Comparison of ENCODE assay signal across 39 cellular contexts in genomic region chr1:194445244-194445643, GRCh38.
"Had no signal": no experiment of that assay in that cellular context is flagged by ENCODE, and none has a peak within 500 bp of the region (broad histone marks: within the 10 kb centered on the region; RNA-seq: fewer than 3 reads in every experiment).

No MANE protein-coding gene starts in this region.

- H3K27ac ChIP-seq: adrenal gland, ascending aorta, body of pancreas, brain microvascular endothelial cell, breast epithelium, cardiac muscle cell had no signal

- H3K9me3 ChIP-seq: adrenal gland, ascending aorta, body of pancreas, breast epithelium had no signal

- H3K36me3 Mint-ChIP-seq: activated naive CD4-positive, alpha-beta T cell treated with anti-CD3 and anti-CD28 coated beads, Interleukin-2, amount 10 ng/mL, durations not matched to agents 7 days and 5 days; activated naive CD4-positive, alpha-beta T cell treated with anti-CD3 and anti-CD28 coated beads, Interleukin-2, amount 50 U/mL, for 24 hours; activated naive CD4-positive, alpha-beta T cell treated with anti-CD3 and anti-CD28 coated beads, Interleukin-2, amount 50 U/mL, for 72 hours; activated naive CD8-positive, alpha-beta T cell treated with anti-CD3 and anti-CD28 coated beads for 36 hours; activated naive CD8-positive, alpha-beta T cell treated with anti-CD3 and anti-CD28 coated beads, Interleukin-2, amount 10 ng/mL, durations not matched to agents 7 days and 5 days; brain had no signal

- H3K4me3 Mint-ChIP-seq: activated naive CD4-positive, alpha-beta T cell treated with anti-CD3 and anti-CD28 coated beads for 36 hours; activated naive CD4-positive, alpha-beta T cell treated with anti-CD3 and anti-CD28 coated beads, Interleukin-2, amount 10 ng/mL, durations not matched to agents 7 days and 5 days; activated naive CD4-positive, alpha-beta T cell treated with anti-CD3 and anti-CD28 coated beads, Interleukin-2, amount 50 U/mL, for 24 hours; activated naive CD8-positive, alpha-beta T cell; activated naive CD8-positive, alpha-beta T cell treated with anti-CD3 and anti-CD28 coated beads for 36 hours; activated naive CD8-positive, alpha-beta T cell treated with anti-CD3 and anti-CD28 coated beads, Interleukin-2, amount 10 ng/mL, durations not matched to agents 7 days and 5 days; activated naive CD8-positive, alpha-beta T cell treated with anti-CD3 and anti-CD28 coated beads, Interleukin-2, amount 50 U/mL, for 24 hours; activated T-cell treated with anti-CD3 and anti-CD28 coated beads, Interleukin-2, amount 50 U/mL, for 24 hours; activated T-cell treated with anti-CD3 and anti-CD28 coated beads, Interleukin-2, amount 50 U/mL, for 4 hours; activated T-cell treated with anti-CD3 and anti-CD28 coated beads, Interleukin-2, amount 50 U/mL, for 72 hours; activated T-helper 1 cell treated with anti-CD3 and anti-CD28 coated beads, Interleukin-12 subunit alpha, Interleukin-12 subunit beta, Interleukin-2, Interleukin-4 antibody, amounts not matched to agents 30 ng/mL and 10 ng/mL and 1 ng/mL, durations not matched to agents 14 hours and 24 hours and 36 hours; activated T-helper 17 cell treated with anti-CD3 and anti-CD28 coated beads, Interleukin-2, amount 50 U/mL, for 72 hours; brain; central memory CD8-positive, alpha-beta T cell had no signal

- H3K27ac Mint-ChIP-seq: activated naive CD4-positive, alpha-beta T cell treated with anti-CD3 and anti-CD28 coated beads for 36 hours; activated naive CD4-positive, alpha-beta T cell treated with anti-CD3 and anti-CD28 coated beads, Interleukin-2, amount 10 ng/mL, durations not matched to agents 7 days and 5 days; activated naive CD4-positive, alpha-beta T cell treated with anti-CD3 and anti-CD28 coated beads, Interleukin-2, amount 50 U/mL, for 72 hours; activated naive CD8-positive, alpha-beta T cell; activated naive CD8-positive, alpha-beta T cell treated with anti-CD3 and anti-CD28 coated beads for 36 hours; activated naive CD8-positive, alpha-beta T cell treated with anti-CD3 and anti-CD28 coated beads, Interleukin-2, amount 10 ng/mL, durations not matched to agents 7 days and 5 days; activated naive CD8-positive, alpha-beta T cell treated with anti-CD3 and anti-CD28 coated beads, Interleukin-2, amount 50 U/mL, for 24 hours; activated T-cell treated with anti-CD3 and anti-CD28 coated beads, Interleukin-2, amount 50 U/mL, for 24 hours; activated T-cell treated with anti-CD3 and anti-CD28 coated beads, Interleukin-2, amount 50 U/mL, for 72 hours; activated T-helper 1 cell treated with anti-CD3 and anti-CD28 coated beads, Interleukin-12 subunit alpha, Interleukin-12 subunit beta, Interleukin-2, Interleukin-4 antibody, amounts not matched to agents 30 ng/mL and 10 ng/mL and 1 ng/mL, durations not matched to agents 14 hours and 24 hours and 36 hours; activated T-helper 17 cell treated with anti-CD3 and anti-CD28 coated beads, Interleukin-2, amount 50 U/mL, for 72 hours; activated T-helper 2 cell treated with anti-CD3 and anti-CD28 coated beads, Interferon-gamma antibody, Interleukin-2, Interleukin-4, amounts not matched to agents 10 μg/mL and 5 μg/mL and 100 μg/mL, durations not matched to agents 14 hours and 24 hours and 36 hours had no signal

- ATAC-seq: activated naive CD4-positive, alpha-beta T cell treated with anti-CD3 and anti-CD28 coated beads, Interleukin-2, amount 50 U/mL, for 72 hours; activated naive CD8-positive, alpha-beta T cell treated with anti-CD3 and anti-CD28 coated beads, Interleukin-2, amount 50 U/mL, for 24 hours; activated T-cell treated with anti-CD3 and anti-CD28 coated beads, Interleukin-2, amount 50 U/mL, for 4 hours; activated T-cell treated with anti-CD3 and anti-CD28 coated beads, Interleukin-2, amount 50 U/mL, for 72 hours; activated T-helper 17 cell treated with anti-CD3 and anti-CD28 coated beads, Interleukin-2, amount 50 U/mL, for 72 hours; body of pancreas had no signal

- H3K9me3 Mint-ChIP-seq: activated naive CD4-positive, alpha-beta T cell treated with anti-CD3 and anti-CD28 coated beads for 36 hours; activated naive CD4-positive, alpha-beta T cell treated with anti-CD3 and anti-CD28 coated beads, Interleukin-2, amount 10 ng/mL, durations not matched to agents 7 days and 5 days; activated naive CD4-positive, alpha-beta T cell treated with anti-CD3 and anti-CD28 coated beads, Interleukin-2, amount 50 U/mL, for 24 hours; activated naive CD4-positive, alpha-beta T cell treated with anti-CD3 and anti-CD28 coated beads, Interleukin-2, amount 50 U/mL, for 72 hours; activated naive CD8-positive, alpha-beta T cell treated with anti-CD3 and anti-CD28 coated beads for 36 hours; activated naive CD8-positive, alpha-beta T cell treated with anti-CD3 and anti-CD28 coated beads, Interleukin-2, amount 50 U/mL, for 24 hours; activated T-cell treated with anti-CD3 and anti-CD28 coated beads, Interleukin-2, amount 50 U/mL, for 4 hours; activated T-helper 1 cell treated with anti-CD3 and anti-CD28 coated beads, Interleukin-12 subunit alpha, Interleukin-12 subunit beta, Interleukin-2, Interleukin-4 antibody, amounts not matched to agents 30 ng/mL and 10 ng/mL and 1 ng/mL, durations not matched to agents 14 hours and 24 hours and 36 hours; activated T-helper 17 cell treated with anti-CD3 and anti-CD28 coated beads, Interleukin-2, amount 50 U/mL, for 72 hours; activated T-helper 2 cell treated with anti-CD3 and anti-CD28 coated beads, Interferon-gamma antibody, Interleukin-2, Interleukin-4, amounts not matched to agents 10 μg/mL and 5 μg/mL and 100 μg/mL, durations not matched to agents 14 hours and 24 hours and 36 hours; central memory CD8-positive, alpha-beta T cell had no signal

- H3K4me3 ChIP-seq: adrenal gland, ascending aorta, body of pancreas, breast epithelium, cardiac muscle cell had no signal

- H3K27me3 ChIP-seq: adrenal gland, ascending aorta, body of pancreas, brain microvascular endothelial cell, breast epithelium, cardiac muscle cell had no signal

- H3K4me1 Mint-ChIP-seq: activated naive CD4-positive, alpha-beta T cell treated with anti-CD3 and anti-CD28 coated beads, Interleukin-2, amount 10 ng/mL, durations not matched to agents 7 days and 5 days; activated naive CD4-positive, alpha-beta T cell treated with anti-CD3 and anti-CD28 coated beads, Interleukin-2, amount 50 U/mL, for 24 hours; activated naive CD8-positive, alpha-beta T cell treated with anti-CD3 and anti-CD28 coated beads, Interleukin-2, amount 10 ng/mL, durations not matched to agents 7 days and 5 days; activated naive CD8-positive, alpha-beta T cell treated with anti-CD3 and anti-CD28 coated beads, Interleukin-2, amount 50 U/mL, for 24 hours; activated T-helper 17 cell treated with anti-CD3 and anti-CD28 coated beads, Interleukin-2, amount 50 U/mL, for 72 hours; central memory CD8-positive, alpha-beta T cell had no signal

- H3K36me3 ChIP-seq: adrenal gland, ascending aorta, brain microvascular endothelial cell, breast epithelium, cardiac muscle cell had no signal

- DNase-seq: activated effector memory CD4-positive, alpha-beta T cell treated with anti-CD3 and anti-CD28 coated beads, Interleukin-2, amount 50 U/mL, for 16 hours; activated effector memory CD4-positive, alpha-beta T cell treated with Interleukin-2 at 50 U/mL for 16 hours; activated gamma-delta T cell; activated gamma-delta T cell treated with Interleukin-2 at 50 U/mL for 16 hours; activated naive CD4-positive, alpha-beta T cell; activated naive CD4-positive, alpha-beta T cell treated with anti-CD3 and anti-CD28 coated beads for 36 hours; activated naive CD4-positive, alpha-beta T cell treated with anti-CD3 and anti-CD28 coated beads, Interleukin-2, amount 10 ng/mL, durations not matched to agents 7 days and 5 days; activated naive CD4-positive, alpha-beta T cell treated with anti-CD3 and anti-CD28 coated beads, Interleukin-2, amount 50 U/mL, for 16 hours; activated naive CD4-positive, alpha-beta T cell treated with Interleukin-2 at 50 U/mL for 16 hours; activated naive CD8-positive, alpha-beta T cell treated with anti-CD3 and anti-CD28 coated beads for 36 hours; activated naive CD8-positive, alpha-beta T cell treated with anti-CD3 and anti-CD28 coated beads, Interleukin-2, amount 10 ng/mL, durations not matched to agents 7 days and 5 days; activated naive CD8-positive, alpha-beta T cell treated with anti-CD3 and anti-CD28 coated beads, Interleukin-2, amount 50 U/mL, for 24 hours; activated T-cell treated with anti-CD3 and anti-CD28 coated beads, Interleukin-2, amount 50 U/mL, for 24 hours; activated T-cell treated with anti-CD3 and anti-CD28 coated beads, Interleukin-2, amount 50 U/mL, for 4 hours; activated T-cell treated with anti-CD3 and anti-CD28 coated beads, Interleukin-2, amount 50 U/mL, for 48 hours; activated T-cell treated with anti-CD3 and anti-CD28 coated beads, Interleukin-2, amount 50 U/mL, for 72 hours; adrenal gland; amniotic stem cell; amygdala; anterior cingulate cortex; aorta; body of pancreas; brain microvascular endothelial cell; caudate nucleus; central memory CD4-positive, alpha-beta T cell; cerebellar nuclear complex had no signal

- H3K4me1 ChIP-seq: adrenal gland, ascending aorta, body of pancreas, breast epithelium had no signal

- FAIRE-seq: astrocyte, bronchial epithelial cell had no signal

- H3K27me3 Mint-ChIP-seq: activated naive CD4-positive, alpha-beta T cell treated with anti-CD3 and anti-CD28 coated beads, Interleukin-2, amount 10 ng/mL, durations not matched to agents 7 days and 5 days; activated naive CD8-positive, alpha-beta T cell treated with anti-CD3 and anti-CD28 coated beads, Interleukin-2, amount 10 ng/mL, durations not matched to agents 7 days and 5 days; brain; central memory CD8-positive, alpha-beta T cell had no signal
